Comparison of ENCODE assay signal across 31 cellular contexts in the genomic region with DNA sequence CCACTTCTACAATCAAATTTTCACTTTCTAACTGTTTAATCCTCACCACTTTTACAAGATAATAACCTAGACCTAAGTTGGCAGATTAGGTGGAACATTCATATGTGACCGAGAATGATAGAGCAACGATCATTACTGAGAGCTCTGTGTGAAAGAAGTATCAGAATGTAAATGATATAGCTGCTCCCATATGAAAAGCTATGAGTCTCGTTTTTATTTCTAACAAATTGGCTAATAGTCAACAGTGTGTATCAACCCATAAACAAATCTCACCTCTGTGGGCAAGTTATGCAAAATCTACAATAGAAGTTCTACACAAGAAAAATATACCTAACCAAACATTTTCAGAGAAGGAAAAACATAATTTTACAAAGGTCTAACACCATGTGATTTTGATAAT. TPM values are rescaled to one million over a fixed set of nuclear protein-coding genes. Genes with fewer than 3 reads are reported as not detected.
"Had no signal": no experiment of that assay in that cellular context is flagged by ENCODE, and none has a peak within 500 bp of the region (broad histone marks: within the 10 kb centered on the region; RNA-seq: fewer than 3 reads in every experiment).

No MANE protein-coding gene starts in this region.

- DNase-seq: activated B cell treated with CpG ODN at 0.5 μM for 24 hours; activated CD4-positive, alpha-beta memory T cell treated with anti-CD3 and anti-CD28 coated beads, Interleukin-2, amount 10 ng/mL, durations not matched to agents 7 days and 5 days; activated CD4-positive, alpha-beta T cell treated with anti-CD3 and anti-CD28 coated beads for 4 hours; activated CD4-positive, alpha-beta T cell treated with anti-CD3 and anti-CD28 coated beads, Interleukin-2, amount 10 ng/mL, durations not matched to agents 24 days and 14 days; activated CD4-positive, alpha-beta T cell treated with anti-CD3 and anti-CD28 coated beads, Interleukin-2, amount 50 U/mL, for 1 hour; activated CD4-positive, alpha-beta T cell treated with anti-CD3 and anti-CD28 coated beads, Interleukin-2, amount 50 U/mL, for 4 hours; activated CD4-positive, CD25-positive, alpha-beta regulatory T cell treated with anti-CD3 and anti-CD28 coated beads, Interleukin-2, amount 50 U/mL, for 72 hours; activated CD8-positive, alpha-beta memory T cell treated with anti-CD3 and anti-CD28 coated beads for 24 hours; activated CD8-positive, alpha-beta memory T cell treated with anti-CD3 and anti-CD28 coated beads, Interleukin-2, amount 10 ng/mL, durations not matched to agents 7 days and 5 days; activated CD8-positive, alpha-beta memory T cell treated with anti-CD3 and anti-CD28 coated beads, Interleukin-2, amount 50 U/mL, for 48 hours; activated CD8-positive, alpha-beta T cell treated with anti-CD3 and anti-CD28 coated beads, Interleukin-2, amount 10 ng/mL, durations not matched to agents 7 days and 5 days; activated effector memory CD4-positive, alpha-beta T cell treated with Interleukin-2 at 50 U/mL for 16 hours; activated gamma-delta T cell; activated naive CD4-positive, alpha-beta T cell treated with anti-CD3 and anti-CD28 coated beads, Interleukin-2, amount 10 ng/mL, durations not matched to agents 7 days and 5 days; activated naive CD4-positive, alpha-beta T cell treated with Interleukin-2 at 50 U/mL for 16 hours; activated naive CD8-positive, alpha-beta T cell treated with anti-CD3 and anti-CD28 coated beads, Interleukin-2, amount 10 ng/mL, durations not matched to agents 7 days and 5 days; activated naive CD8-positive, alpha-beta T cell treated with anti-CD3 and anti-CD28 coated beads, Interleukin-2, amount 50 U/mL, for 24 hours; activated T-cell treated with anti-CD3 and anti-CD28 coated beads, Interleukin-2, amount 50 U/mL, for 24 hours; activated T-cell treated with anti-CD3 and anti-CD28 coated beads, Interleukin-2, amount 50 U/mL, for 48 hours; amygdala; anterior cingulate cortex; caudate nucleus; cerebellar nuclear complex; colonic mucosa; T-helper 2 cell; T-helper 9 cell had no signal

- ATAC-seq: activated CD8-positive, alpha-beta memory T cell treated with anti-CD3 and anti-CD28 coated beads, Interleukin-2, amount 10 ng/mL, durations not matched to agents 7 days and 5 days; activated CD8-positive, alpha-beta T cell treated with anti-CD3 and anti-CD28 coated beads, Interleukin-2, amount 10 ng/mL, durations not matched to agents 7 days and 5 days; activated naive CD8-positive, alpha-beta T cell treated with anti-CD3 and anti-CD28 coated beads, Interleukin-2, amount 50 U/mL, for 24 hours had no signal

- FAIRE-seq: bronchial epithelial cell, TTC549 had no signal

RNA-seq across cellular contexts. Expression of a gene that starts 3.7 kb away (rescaled TPM):
- total RNA-seq: activated CD4-positive, alpha-beta T cell treated with anti-CD3 and anti-CD28 coated beads, Interleukin-2, amount 10 ng/mL, durations not matched to agents 24 days and 14 days; activated CD8-positive, alpha-beta T cell treated with anti-CD3 and anti-CD28 coated beads, Interleukin-2, amount 10 ng/mL, durations not matched to agents 7 days and 5 days; activated T-helper 2 cell treated with anti-CD3 and anti-CD28 coated beads, Interferon-gamma antibody, Interleukin-2, Interleukin-4, amounts not matched to agents 10 μg/mL and 5 μg/mL and 100 μg/mL, durations not matched to agents 14 hours and 24 hours and 36 hours; ascending aorta; cardiac muscle cell had no signal
